In the genomic region with DNA sequence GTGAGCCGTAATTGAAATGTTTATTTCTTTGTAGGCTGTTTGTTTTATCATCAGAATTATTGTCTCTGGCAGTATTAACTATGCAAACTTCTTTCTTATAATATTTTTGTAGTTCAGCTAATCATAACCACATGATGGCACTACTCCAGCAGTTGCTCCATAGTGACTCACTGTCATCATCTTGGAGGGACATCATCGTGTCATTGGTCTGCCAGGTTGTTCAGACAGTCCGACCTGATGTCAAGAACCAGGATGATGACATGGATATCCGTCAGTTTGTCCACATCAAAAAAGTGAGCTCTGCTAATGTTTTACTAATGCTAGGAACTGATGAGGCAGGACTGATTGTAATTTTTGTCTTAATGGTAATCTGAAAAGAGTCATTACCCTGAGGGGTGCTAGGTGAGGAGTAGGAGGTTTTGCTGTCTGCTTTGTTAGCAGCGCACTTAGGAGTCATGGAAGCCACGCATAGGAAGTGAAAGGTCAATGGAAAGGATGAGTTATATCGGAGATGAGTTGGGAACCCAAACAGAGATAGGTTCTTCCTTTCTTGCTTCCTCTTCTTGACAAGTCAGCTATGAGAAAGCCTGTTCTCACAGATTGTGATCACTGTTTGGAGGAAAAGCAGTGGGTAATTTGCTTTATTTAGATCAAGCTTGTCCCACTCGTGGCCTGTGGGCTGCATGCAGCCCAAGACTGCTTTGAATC, we compare ENCODE assay signal across 8 cellular contexts. TPM values are rescaled to one million over a fixed set of nuclear protein-coding genes. Genes with fewer than 3 reads are reported as not detected.
DNase-seq lines count a peak whose midpoint lies in the region; ATAC-seq and TF ChIP-seq lines count a peak whose summit lies in the region.

No MANE protein-coding gene starts in this region.

- TF ChIP-seq POLR2A in esophagus squamous epithelium (IDR thresholded peaks at IDR 0.05) = no peak

- TF ChIP-seq CTCF in GM10248 (IDR thresholded peaks at IDR 0.05; ENCODE audit: control extremely low read depth, extremely low read depth, low read depth, missing control alignments) (peak; percentile 17), foreskin keratinocyte (conservative IDR thresholded peaks at IDR 0.05) (no peak), esophagus squamous epithelium (IDR thresholded peaks at IDR 0.05) (no peak)

- H3K27me3 ChIP-seq in foreskin keratinocyte = no peaks in the 10 kb centered on the region
- no peaks in the 10 kb centered on the region for H3K27me3 ChIP-seq in esophagus squamous epithelium

- H3K4me1 ChIP-seq in foreskin keratinocyte (no peaks in the 10 kb centered on the region), esophagus squamous epithelium (peaks cover 0 to 7% (median 2%) of the 10 kb centered on the region in 3 donors)

- DNase-seq in GM10248 (ENCODE audit: extremely low spot score) (peak; percentile 46), fibroblast of the conjunctiva (ENCODE audit: low read depth) (peak; percentile 18), epidermal melanocyte (ENCODE audit: insufficient read length, low spot score) (no peak), foreskin keratinocyte (no peak), esophagus squamous epithelium (lab: John Stamatoyannopoulos, UW) (no peak)
- DNase-seq in activated CD4-positive, alpha-beta T cell treated with anti-CD3 and anti-CD28 coated beads, Interleukin-2, amount 50 U/mL, for 4 hours = no peak

- peak; percentile 62 for ATAC-seq in GM21423 (IDR thresholded peaks at IDR 0.05; ENCODE audit: unreplicated experiment)
- peak; percentile 60 for ATAC-seq in HG03469 (IDR thresholded peaks at IDR 0.05; ENCODE audit: unreplicated experiment)
- ATAC-seq in foreskin keratinocyte = no peak

- 72 to 81% methylated on average over 7 to 8 of the region's 8 CpGs for WGBS in esophagus squamous epithelium, 2 donors

- intact Hi-C loops in esophagus squamous epithelium (cut with DNase I) = no loop called here

- H3K9me3 ChIP-seq in esophagus squamous epithelium = no peaks in the 10 kb centered on the region

- peaks cover 0 to 59% (median 8%) of the 10 kb centered on the region in 3 donors for H3K36me3 ChIP-seq in esophagus squamous epithelium

- no peak overlapping the region for H3K4me3 ChIP-seq in esophagus squamous epithelium

- CTCF ChIA-PET in GM10248 (lab: Yijun Ruan, JAX) = interaction anchor here (0.7 to 1.4 kb wide), 5 partner anchors 13 to 78 kb away, joined by 3 to 5 read pairs (median 4); no protein-coding TSS in a partner anchor

- POLR2A ChIA-PET in GM10248 (lab: Yijun Ruan, JAX) = interaction anchor here (0.5 kb wide), 1 partner anchor 22 kb away, joined by 4 read pairs; no protein-coding TSS in a partner anchor

- H3K27ac ChIP-seq in foreskin keratinocyte = no peak overlapping the region
- H3K27ac ChIP-seq in esophagus squamous epithelium = peak overlapping the region in 1 of 4 donors; percentile 21

RNA-seq across cellular contexts. Expression of a gene that starts 49.2 kb away (rescaled TPM):
- total RNA-seq in foreskin keratinocyte = 18.1 and 19.5 TPM in 2 replicates
- polyA plus RNA-seq in foreskin keratinocyte = 1.5 and 1.8 TPM in 2 replicates
- 10 to 100 TPM; 10.5 to 25.7 (median 12.5) TPM for total RNA-seq in esophagus squamous epithelium

Comparison
In these comparisons a context has a peak if more than half of its experiments do, and no peak if none do; other contexts are left out.
1. DNase-seq: peak in GM10248 (single experiment) and fibroblast of the conjunctiva (single experiment); none in epidermal melanocyte (single experiment), foreskin keratinocyte (0 of 2), esophagus squamous epithelium (single experiment) and activated CD4-positive, alpha-beta T cell treated with anti-CD3 and anti-CD28 coated beads, Interleukin-2, amount 50 U/mL, for 4 hours (0 of 2).